12 cellular contexts compared by ENCODE assay signal in genomic region chr11:26994579-26995210, GRCh38. TPM values are rescaled to one million over a fixed set of nuclear protein-coding genes. Genes with fewer than 3 reads are reported as not detected.
DNase-seq lines count a peak whose midpoint lies in the region; ATAC-seq and TF ChIP-seq lines count a peak whose summit lies in the region.
"Had no signal": no experiment of that assay in that cellular context is flagged by ENCODE, and none has a peak within 500 bp of the region (broad histone marks: within the 10 kb centered on the region; RNA-seq: fewer than 3 reads in every experiment).

No MANE protein-coding gene starts in this region.

- no peak for TF ChIP-seq CTCF in spleen (IDR thresholded peaks at IDR 0.05 in 8 of 11, conservative IDR thresholded peaks at IDR 0.05 in 3 of 11)

- H3K27me3 ChIP-seq in HUES6 (ENCODE audit: control insufficient read depth, insufficient read depth, low read length), result peaks cover 20% of the 10 kb centered on the region
- peaks cover 0 to 10% (median 0%) of the 10 kb centered on the region in 7 donors for H3K27me3 ChIP-seq in spleen (replicated peaks in 1 of 7)

- H3K4me1 ChIP-seq in HUES6 (ENCODE audit: control insufficient read depth, insufficient read depth, low read length) (peaks cover 6% of the 10 kb centered on the region; the same call in 1 of the 2 replicates), spleen (no peaks in the 10 kb centered on the region)

- H3K9ac ChIP-seq in HUES6 (ENCODE audit: low read length), result no peak overlapping the region

- H3K27ac ChIP-seq in HUES6 (ENCODE audit: low read depth, low read length) (no peak overlapping the region), spleen (peak overlapping the region in 6 of 8 donors; percentile 53 to 73 (median 64))

- DNase-seq in ecto neural progenitor cell (ENCODE audit: low spot score) (peak; percentile 49), left lobe of liver (ENCODE audit: low spot score) (peak; percentile 63), spleen (peak; percentile 50)
- DNase-seq in activated CD8-positive, alpha-beta memory T cell treated with anti-CD3 and anti-CD28 coated beads, Interleukin-2, amount 50 U/mL, for 48 hours, result no peak
- DNase-seq: NCI-H2029 treated with DMSO at 0.1 percent for 48 hours; stimulated activated CD4-positive, alpha-beta T cell treated with anti-CD3 and anti-CD28 coated beads, Interleukin-2, amount 100 ng/mL, for 48 hours had no signal

- TF ChIP-seq POLR2A in spleen (IDR thresholded peaks at IDR 0.05), result no peak

- no peaks in the 10 kb centered on the region for H3K9me3 ChIP-seq in HUES6 (ENCODE audit: control insufficient read depth, insufficient read depth, low read depth, low read length)
- H3K9me3 ChIP-seq in spleen, result no peaks in the 10 kb centered on the region

- H3K36me3 ChIP-seq in HUES6 (ENCODE audit: control insufficient read depth, insufficient read depth, low read length) (no peaks in the 10 kb centered on the region), spleen (no peaks in the 10 kb centered on the region)

- intact Hi-C loops in spleen (cut with DNase I; ENCODE audit: low total_unique reads), result no loop called here

- peak overlapping the region; percentile 48 for H3K4me3 ChIP-seq in HUES6 (ENCODE audit: low read depth, low read length)
- H3K4me3 ChIP-seq in spleen, result peak overlapping the region; percentile 10 to 61 (median 22)

- ATAC-seq in left lobe of liver (peak; percentile 90), HG02610 (IDR thresholded peaks at IDR 0.05; ENCODE audit: unreplicated experiment) (no peak), HG02678 (IDR thresholded peaks at IDR 0.05; ENCODE audit: unreplicated experiment) (no peak), GM18858 (IDR thresholded peaks at IDR 0.05; ENCODE audit: unreplicated experiment) (no peak)
- ATAC-seq: activated T-helper 17 cell treated with anti-CD3 and anti-CD28 coated beads, Interleukin-2, amount 50 U/mL, for 72 hours had no signal

- WGBS in spleen, 5 donors, result 64 to 70% (median 66%) methylated on average over 20 to 23 of the region's 23 CpGs

RNA-seq across cellular contexts. Expression of gene FIBIN, which starts 0.8 kb away (rescaled TPM):
- 0.91 TPM for total RNA-seq in left lobe of liver
- total RNA-seq in spleen, result 10 to 100 TPM in 2 of 7 donors, 1 to 10 TPM in 5; 3.6 to 17.9 (median 7.3) TPM
- polyA plus RNA-seq in spleen, result 1 to 10 TPM in 2 of 3 donors, under 1 TPM in 1; 1.00 to 3.9 (median 3.6) TPM
- total RNA-seq: activated T-helper 17 cell treated with anti-CD3 and anti-CD28 coated beads, Interleukin-2, amount 50 U/mL, for 72 hours; T-helper 2 cell treated with Interferon-gamma antibody and Interleukin-4, amounts not matched to agents 100 ng/mL and 5 ng/mL, for 36 hours had no signal

RNA-seq across cellular contexts. Expression of gene BBOX1, which starts 45.9 kb away (rescaled TPM):
- total RNA-seq in left lobe of liver (22.6 TPM), spleen (not detected)
- polyA plus RNA-seq in spleen, result not detected
- total RNA-seq: activated T-helper 17 cell treated with anti-CD3 and anti-CD28 coated beads, Interleukin-2, amount 50 U/mL, for 72 hours; T-helper 2 cell treated with Interferon-gamma antibody and Interleukin-4, amounts not matched to agents 100 ng/mL and 5 ng/mL, for 36 hours had no signal

Comparison
In these comparisons a context has a peak if more than half of its experiments do, and no peak if none do; other contexts are left out.
1. RNA of gene BBOX1, which starts 45.9 kb away (total RNA-seq): 22.6 TPM in left lobe of liver (single experiment); not detected in spleen; every median in the first group is over 10 times any median in the second.